Comparison of ENCODE assay signal across 1 cellular context in the genomic region with DNA sequence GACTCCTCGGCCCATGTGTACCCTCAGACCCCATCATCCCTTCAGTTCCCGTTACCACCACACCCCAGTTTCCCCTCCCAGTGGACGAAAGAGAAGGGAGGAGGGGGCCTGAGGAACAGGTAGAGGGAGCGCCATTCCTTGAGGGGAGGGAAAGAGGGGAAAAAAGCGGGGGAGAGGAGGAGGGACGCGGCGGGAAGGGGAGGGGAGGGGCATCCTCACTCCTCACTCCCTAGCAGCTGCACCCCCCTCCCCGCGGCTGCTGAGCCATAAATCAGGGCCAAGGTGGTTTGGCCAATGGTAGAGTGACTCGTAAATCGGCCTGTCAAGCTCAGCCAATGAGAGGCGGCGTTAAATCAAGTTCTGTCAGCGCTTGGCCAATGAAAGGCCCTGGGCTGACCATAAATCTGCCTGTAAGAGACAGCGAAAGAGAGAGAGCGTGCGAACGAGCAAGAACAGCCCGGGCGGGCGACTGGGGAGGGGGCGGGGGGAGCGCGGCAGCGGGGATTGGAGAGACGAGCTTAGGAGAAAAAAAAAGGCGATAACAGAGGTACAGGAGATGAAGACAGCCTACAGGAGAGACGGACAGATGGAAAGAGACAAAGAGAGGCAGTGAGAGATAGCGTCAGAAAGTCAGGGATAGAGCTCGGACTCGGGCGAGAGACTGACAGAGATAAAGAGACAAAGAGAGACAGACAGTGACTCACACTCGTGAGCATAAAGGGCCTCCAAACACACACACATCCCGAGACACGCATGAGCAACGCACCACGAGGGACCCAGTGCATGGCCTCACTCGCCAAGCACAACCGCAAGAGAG.
TF ChIP-seq lines count a peak whose summit lies in the region.

No MANE protein-coding gene starts in this region.

TF ChIP-seq in K562, 482 proteins besides CTCF, POLR2A, EP300 and RAD21 (continued from another document and continues in another):
- no peak for TF ChIP-seq XRCC3 (IDR thresholded peaks at IDR 0.05)
- TF ChIP-seq PTRF (tag; IDR thresholded peaks at IDR 0.05) = no peak
- peak; percentile 92 for TF ChIP-seq ZNF384 (IDR thresholded peaks at IDR 0.05; ENCODE audit: low read depth, low read length)
- TF ChIP-seq MCM5 (IDR thresholded peaks at IDR 0.05; ENCODE audit: low read depth) = no peak
- 0 out of 2 replicates have a peak, but pooled peaks have one; percentile 23 for TF ChIP-seq CBX5 (IDR thresholded peaks at IDR 0.05; ENCODE audit: borderline replicate concordance, low read depth)
- TF ChIP-seq TRIM24 (IDR thresholded peaks at IDR 0.05) = peak; percentile 64 to 85
- peak; percentile 95 for TF ChIP-seq DPF2 (IDR thresholded peaks at IDR 0.05)
- TF ChIP-seq ARID2 (IDR thresholded peaks at IDR 0.05) = no peak
- TF ChIP-seq ZNF764 (CRISPR knock-in tag; IDR thresholded peaks at IDR 0.05; ENCODE audit: low read depth) = no peak
- peak; percentile 99; a peak in 3 of 4 replicates for TF ChIP-seq MAZ (CRISPR knock-in tag; conservative IDR thresholded peaks at IDR 0.05 in 1 of 2, IDR thresholded peaks at IDR 0.05 in 1 of 2)
- TF ChIP-seq ZNF311 (CRISPR knock-in tag; IDR thresholded peaks at IDR 0.05) = no peak
- TF ChIP-seq EZH2 (IDR thresholded peaks at IDR 0.05; ENCODE audit: borderline replicate concordance, low read depth, low read length) = no peak
- TF ChIP-seq ZFP30 (CRISPR knock-in tag; IDR thresholded peaks at IDR 0.05; ENCODE audit: borderline replicate concordance) = no peak
- TF ChIP-seq KLF13 (tag; IDR thresholded peaks at IDR 0.05; ENCODE audit: borderline replicate concordance, low read depth) = no peak
- TF ChIP-seq FOXA1 (IDR thresholded peaks at IDR 0.05; ENCODE audit: borderline replicate concordance) = no peak
- no peak for TF ChIP-seq SNIP1 (IDR thresholded peaks at IDR 0.05; ENCODE audit: low read depth)
- no peak for TF ChIP-seq ZNF146 (CRISPR knock-in tag; IDR thresholded peaks at IDR 0.05; ENCODE audit: unreplicated experiment)
- peak; percentile 97 for TF ChIP-seq CC2D1A (IDR thresholded peaks at IDR 0.05)
- TF ChIP-seq TBL1XR1 (IDR thresholded peaks at IDR 0.05; ENCODE audit: low read length in 2 of 2) = peak in 1 of 2 experiments; percentile 18; a peak in 3 of 4 replicates
- TF ChIP-seq, protein P1, sequence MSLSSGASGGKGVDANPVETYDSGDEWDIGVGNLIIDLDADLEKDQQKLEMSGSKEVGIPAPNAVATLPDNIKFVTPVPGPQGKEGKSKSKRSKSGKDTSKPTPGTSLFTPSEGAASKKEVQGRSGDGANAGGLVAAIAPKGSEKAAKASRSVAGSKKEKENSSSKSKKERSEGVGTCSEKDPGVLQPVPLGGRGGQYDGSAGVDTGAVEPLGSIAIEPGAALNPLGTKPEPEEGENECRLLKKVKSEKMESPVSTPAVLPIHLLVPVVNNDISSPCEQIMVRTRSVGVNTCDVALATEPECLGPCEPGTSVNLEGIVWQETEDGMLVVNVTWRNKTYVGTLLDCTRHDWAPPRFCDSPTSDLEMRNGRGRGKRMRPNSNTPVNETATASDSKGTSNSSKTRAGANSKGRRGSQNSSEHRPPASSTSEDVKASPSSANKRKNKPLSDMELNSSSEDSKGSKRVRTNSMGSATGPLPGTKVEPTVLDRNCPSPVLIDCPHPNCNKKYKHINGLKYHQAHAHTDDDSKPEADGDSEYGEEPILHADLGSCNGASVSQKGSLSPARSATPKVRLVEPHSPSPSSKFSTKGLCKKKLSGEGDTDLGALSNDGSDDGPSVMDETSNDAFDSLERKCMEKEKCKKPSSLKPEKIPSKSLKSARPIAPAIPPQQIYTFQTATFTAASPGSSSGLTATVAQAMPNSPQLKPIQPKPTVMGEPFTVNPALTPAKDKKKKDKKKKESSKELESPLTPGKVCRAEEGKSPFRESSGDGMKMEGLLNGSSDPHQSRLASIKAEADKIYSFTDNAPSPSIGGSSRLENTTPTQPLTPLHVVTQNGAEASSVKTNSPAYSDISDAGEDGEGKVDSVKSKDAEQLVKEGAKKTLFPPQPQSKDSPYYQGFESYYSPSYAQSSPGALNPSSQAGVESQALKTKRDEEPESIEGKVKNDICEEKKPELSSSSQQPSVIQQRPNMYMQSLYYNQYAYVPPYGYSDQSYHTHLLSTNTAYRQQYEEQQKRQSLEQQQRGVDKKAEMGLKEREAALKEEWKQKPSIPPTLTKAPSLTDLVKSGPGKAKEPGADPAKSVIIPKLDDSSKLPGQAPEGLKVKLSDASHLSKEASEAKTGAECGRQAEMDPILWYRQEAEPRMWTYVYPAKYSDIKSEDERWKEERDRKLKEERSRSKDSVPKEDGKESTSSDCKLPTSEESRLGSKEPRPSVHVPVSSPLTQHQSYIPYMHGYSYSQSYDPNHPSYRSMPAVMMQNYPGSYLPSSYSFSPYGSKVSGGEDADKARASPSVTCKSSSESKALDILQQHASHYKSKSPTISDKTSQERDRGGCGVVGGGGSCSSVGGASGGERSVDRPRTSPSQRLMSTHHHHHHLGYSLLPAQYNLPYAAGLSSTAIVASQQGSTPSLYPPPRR (CRISPR knock-in tag; IDR thresholded peaks at IDR 0.05; ENCODE audit: borderline replicate concordance) = no peak
- TF ChIP-seq HDAC2 (IDR thresholded peaks at IDR 0.05) = peak; percentile 98
- no peak for TF ChIP-seq MCM3 (IDR thresholded peaks at IDR 0.05)
- TF ChIP-seq, protein P2, sequence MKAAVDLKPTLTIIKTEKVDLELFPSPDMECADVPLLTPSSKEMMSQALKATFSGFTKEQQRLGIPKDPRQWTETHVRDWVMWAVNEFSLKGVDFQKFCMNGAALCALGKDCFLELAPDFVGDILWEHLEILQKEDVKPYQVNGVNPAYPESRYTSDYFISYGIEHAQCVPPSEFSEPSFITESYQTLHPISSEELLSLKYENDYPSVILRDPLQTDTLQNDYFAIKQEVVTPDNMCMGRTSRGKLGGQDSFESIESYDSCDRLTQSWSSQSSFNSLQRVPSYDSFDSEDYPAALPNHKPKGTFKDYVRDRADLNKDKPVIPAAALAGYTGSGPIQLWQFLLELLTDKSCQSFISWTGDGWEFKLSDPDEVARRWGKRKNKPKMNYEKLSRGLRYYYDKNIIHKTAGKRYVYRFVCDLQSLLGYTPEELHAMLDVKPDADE (conservative IDR thresholded peaks at IDR 0.05; ENCODE audit: control insufficient read depth, low read depth, low read length) = no peak
- TF ChIP-seq, protein P3, sequence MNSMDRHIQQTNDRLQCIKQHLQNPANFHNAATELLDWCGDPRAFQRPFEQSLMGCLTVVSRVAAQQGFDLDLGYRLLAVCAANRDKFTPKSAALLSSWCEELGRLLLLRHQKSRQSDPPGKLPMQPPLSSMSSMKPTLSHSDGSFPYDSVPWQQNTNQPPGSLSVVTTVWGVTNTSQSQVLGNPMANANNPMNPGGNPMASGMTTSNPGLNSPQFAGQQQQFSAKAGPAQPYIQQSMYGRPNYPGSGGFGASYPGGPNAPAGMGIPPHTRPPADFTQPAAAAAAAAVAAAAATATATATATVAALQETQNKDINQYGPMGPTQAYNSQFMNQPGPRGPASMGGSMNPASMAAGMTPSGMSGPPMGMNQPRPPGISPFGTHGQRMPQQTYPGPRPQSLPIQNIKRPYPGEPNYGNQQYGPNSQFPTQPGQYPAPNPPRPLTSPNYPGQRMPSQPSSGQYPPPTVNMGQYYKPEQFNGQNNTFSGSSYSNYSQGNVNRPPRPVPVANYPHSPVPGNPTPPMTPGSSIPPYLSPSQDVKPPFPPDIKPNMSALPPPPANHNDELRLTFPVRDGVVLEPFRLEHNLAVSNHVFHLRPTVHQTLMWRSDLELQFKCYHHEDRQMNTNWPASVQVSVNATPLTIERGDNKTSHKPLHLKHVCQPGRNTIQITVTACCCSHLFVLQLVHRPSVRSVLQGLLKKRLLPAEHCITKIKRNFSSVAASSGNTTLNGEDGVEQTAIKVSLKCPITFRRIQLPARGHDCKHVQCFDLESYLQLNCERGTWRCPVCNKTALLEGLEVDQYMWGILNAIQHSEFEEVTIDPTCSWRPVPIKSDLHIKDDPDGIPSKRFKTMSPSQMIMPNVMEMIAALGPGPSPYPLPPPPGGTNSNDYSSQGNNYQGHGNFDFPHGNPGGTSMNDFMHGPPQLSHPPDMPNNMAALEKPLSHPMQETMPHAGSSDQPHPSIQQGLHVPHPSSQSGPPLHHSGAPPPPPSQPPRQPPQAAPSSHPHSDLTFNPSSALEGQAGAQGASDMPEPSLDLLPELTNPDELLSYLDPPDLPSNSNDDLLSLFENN (IDR thresholded peaks at IDR 0.05; ENCODE audit: low read depth in 2 of 2, low read length in 2 of 2) = peak in 1 of 2 experiments; percentile 75; a peak in 2 of 4 replicates
- no peak for TF ChIP-seq ZNF431 (CRISPR knock-in tag; IDR thresholded peaks at IDR 0.05)
- TF ChIP-seq ELF4 (CRISPR knock-in tag; IDR thresholded peaks at IDR 0.05) = no peak
- 0 out of 2 replicates have a peak, but pooled peaks have one; percentile 11 for TF ChIP-seq MAFG (tag; conservative IDR thresholded peaks at IDR 0.05)
- no peak for TF ChIP-seq PTBP1 (IDR thresholded peaks at IDR 0.05; ENCODE audit: low read depth, low read length)
- TF ChIP-seq, protein P4, sequence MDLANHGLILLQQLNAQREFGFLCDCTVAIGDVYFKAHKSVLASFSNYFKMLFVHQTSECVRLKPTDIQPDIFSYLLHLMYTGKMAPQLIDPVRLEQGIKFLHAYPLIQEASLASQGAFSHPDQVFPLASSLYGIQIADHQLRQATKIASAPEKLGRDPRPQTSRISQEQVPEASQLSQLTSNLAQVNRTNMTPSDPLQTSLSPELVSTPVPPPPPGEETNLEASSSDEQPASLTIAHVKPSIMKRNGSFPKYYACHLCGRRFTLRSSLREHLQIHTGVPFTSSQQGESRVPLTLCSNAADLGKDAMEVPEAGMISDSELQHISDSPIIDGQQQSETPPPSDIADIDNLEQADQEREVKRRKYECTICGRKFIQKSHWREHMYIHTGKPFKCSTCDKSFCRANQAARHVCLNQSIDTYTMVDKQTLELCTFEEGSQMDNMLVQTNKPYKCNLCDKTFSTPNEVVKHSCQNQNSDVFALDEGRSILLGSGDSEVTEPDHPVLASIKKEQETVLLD (IDR thresholded peaks at IDR 0.05) = peak; percentile 90
- TF ChIP-seq GATA2 (CRISPR knock-in tag; IDR thresholded peaks at IDR 0.05) = peak; percentile 45
- no peak for TF ChIP-seq CBX8 (IDR thresholded peaks at IDR 0.05; ENCODE audit: borderline replicate concordance, extremely low read depth, low read depth, low read length, poor library complexity, severe bottlenecking)
- TF ChIP-seq CXXC5 (CRISPR knock-in tag; IDR thresholded peaks at IDR 0.05) = peak; percentile 84
- TF ChIP-seq MEF2A (IDR thresholded peaks at IDR 0.05; ENCODE audit: control insufficient read depth, low read depth, low read length) = no peak
- TF ChIP-seq, protein P5, sequence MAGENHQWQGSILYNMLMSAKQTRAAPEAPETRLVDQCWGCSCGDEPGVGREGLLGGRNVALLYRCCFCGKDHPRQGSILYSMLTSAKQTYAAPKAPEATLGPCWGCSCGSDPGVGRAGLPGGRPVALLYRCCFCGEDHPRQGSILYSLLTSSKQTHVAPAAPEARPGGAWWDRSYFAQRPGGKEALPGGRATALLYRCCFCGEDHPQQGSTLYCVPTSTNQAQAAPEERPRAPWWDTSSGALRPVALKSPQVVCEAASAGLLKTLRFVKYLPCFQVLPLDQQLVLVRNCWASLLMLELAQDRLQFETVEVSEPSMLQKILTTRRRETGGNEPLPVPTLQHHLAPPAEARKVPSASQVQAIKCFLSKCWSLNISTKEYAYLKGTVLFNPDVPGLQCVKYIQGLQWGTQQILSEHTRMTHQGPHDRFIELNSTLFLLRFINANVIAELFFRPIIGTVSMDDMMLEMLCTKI (IDR thresholded peaks at IDR 0.05; ENCODE audit: partially characterized antibody) = no peak
- peak; percentile 38; the same call in 1 of the 2 replicates for TF ChIP-seq POLR2H (tag; IDR thresholded peaks at IDR 0.05; ENCODE audit: low read depth)
- TF ChIP-seq, protein P6, sequence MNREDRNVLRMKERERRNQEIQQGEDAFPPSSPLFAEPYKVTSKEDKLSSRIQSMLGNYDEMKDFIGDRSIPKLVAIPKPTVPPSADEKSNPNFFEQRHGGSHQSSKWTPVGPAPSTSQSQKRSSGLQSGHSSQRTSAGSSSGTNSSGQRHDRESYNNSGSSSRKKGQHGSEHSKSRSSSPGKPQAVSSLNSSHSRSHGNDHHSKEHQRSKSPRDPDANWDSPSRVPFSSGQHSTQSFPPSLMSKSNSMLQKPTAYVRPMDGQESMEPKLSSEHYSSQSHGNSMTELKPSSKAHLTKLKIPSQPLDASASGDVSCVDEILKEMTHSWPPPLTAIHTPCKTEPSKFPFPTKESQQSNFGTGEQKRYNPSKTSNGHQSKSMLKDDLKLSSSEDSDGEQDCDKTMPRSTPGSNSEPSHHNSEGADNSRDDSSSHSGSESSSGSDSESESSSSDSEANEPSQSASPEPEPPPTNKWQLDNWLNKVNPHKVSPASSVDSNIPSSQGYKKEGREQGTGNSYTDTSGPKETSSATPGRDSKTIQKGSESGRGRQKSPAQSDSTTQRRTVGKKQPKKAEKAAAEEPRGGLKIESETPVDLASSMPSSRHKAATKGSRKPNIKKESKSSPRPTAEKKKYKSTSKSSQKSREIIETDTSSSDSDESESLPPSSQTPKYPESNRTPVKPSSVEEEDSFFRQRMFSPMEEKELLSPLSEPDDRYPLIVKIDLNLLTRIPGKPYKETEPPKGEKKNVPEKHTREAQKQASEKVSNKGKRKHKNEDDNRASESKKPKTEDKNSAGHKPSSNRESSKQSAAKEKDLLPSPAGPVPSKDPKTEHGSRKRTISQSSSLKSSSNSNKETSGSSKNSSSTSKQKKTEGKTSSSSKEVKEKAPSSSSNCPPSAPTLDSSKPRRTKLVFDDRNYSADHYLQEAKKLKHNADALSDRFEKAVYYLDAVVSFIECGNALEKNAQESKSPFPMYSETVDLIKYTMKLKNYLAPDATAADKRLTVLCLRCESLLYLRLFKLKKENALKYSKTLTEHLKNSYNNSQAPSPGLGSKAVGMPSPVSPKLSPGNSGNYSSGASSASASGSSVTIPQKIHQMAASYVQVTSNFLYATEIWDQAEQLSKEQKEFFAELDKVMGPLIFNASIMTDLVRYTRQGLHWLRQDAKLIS (CRISPR knock-in tag; IDR thresholded peaks at IDR 0.05) = peak; percentile 68
- TF ChIP-seq, protein P7, sequence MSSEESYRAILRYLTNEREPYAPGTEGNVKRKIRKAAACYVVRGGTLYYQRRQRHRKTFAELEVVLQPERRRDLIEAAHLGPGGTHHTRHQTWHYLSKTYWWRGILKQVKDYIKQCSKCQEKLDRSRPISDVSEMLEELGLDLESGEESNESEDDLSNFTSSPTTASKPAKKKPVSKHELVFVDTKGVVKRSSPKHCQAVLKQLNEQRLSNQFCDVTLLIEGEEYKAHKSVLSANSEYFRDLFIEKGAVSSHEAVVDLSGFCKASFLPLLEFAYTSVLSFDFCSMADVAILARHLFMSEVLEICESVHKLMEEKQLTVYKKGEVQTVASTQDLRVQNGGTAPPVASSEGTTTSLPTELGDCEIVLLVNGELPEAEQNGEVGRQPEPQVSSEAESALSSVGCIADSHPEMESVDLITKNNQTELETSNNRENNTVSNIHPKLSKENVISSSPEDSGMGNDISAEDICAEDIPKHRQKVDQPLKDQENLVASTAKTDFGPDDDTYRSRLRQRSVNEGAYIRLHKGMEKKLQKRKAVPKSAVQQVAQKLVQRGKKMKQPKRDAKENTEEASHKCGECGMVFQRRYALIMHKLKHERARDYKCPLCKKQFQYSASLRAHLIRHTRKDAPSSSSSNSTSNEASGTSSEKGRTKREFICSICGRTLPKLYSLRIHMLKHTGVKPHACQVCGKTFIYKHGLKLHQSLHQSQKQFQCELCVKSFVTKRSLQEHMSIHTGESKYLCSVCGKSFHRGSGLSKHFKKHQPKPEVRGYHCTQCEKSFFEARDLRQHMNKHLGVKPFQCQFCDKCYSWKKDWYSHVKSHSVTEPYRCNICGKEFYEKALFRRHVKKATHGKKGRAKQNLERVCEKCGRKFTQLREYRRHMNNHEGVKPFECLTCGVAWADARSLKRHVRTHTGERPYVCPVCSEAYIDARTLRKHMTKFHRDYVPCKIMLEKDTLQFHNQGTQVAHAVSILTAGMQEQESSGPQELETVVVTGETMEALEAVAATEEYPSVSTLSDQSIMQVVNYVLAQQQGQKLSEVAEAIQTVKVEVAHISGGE (CRISPR knock-in tag; IDR thresholded peaks at IDR 0.05) = no peak
- no peak for TF ChIP-seq WHSC1 (IDR thresholded peaks at IDR 0.05; ENCODE audit: low read length)
- TF ChIP-seq GTF2F1 (IDR thresholded peaks at IDR 0.05; ENCODE audit: low read depth, low read length) = no peak
- no peak for TF ChIP-seq NR4A1 (CRISPR knock-in tag; IDR thresholded peaks at IDR 0.05)
- TF ChIP-seq NR4A1 (tag; IDR thresholded peaks at IDR 0.05) = no peak
